Comparison of ENCODE assay signal across 1 cellular context in genomic region chr9:100879884-100880283, GRCh38.
TF ChIP-seq lines count a peak whose summit lies in the region.

No MANE protein-coding gene starts in this region.

TF ChIP-seq in WTC11, 78 proteins besides CTCF, POLR2A, EP300 and RAD21 (continued from another document):
- TF ChIP-seq HMGXB4 (CRISPR knock-in tag; IDR thresholded peaks at IDR 0.05), result no peak
